22 cellular contexts compared by ENCODE assay signal in genomic region chr5:149012350-149012749, GRCh38. TPM values are rescaled to one million over a fixed set of nuclear protein-coding genes. Genes with fewer than 3 reads are reported as not detected.
"Had no signal": no experiment of that assay in that cellular context is flagged by ENCODE, and none has a peak within 500 bp of the region (broad histone marks: within the 10 kb centered on the region; RNA-seq: fewer than 3 reads in every experiment).

No MANE protein-coding gene starts in this region.

- FAIRE-seq: frontal cortex, kidney had no signal

- H3K9me3 ChIP-seq: esophagus squamous epithelium, right atrium auricular region, tibial nerve had no signal

- H3K4me3 ChIP-seq: esophagus squamous epithelium, hepatocyte, right atrium auricular region, smooth muscle cell, tibial nerve had no signal

- H3K27ac ChIP-seq: esophagus squamous epithelium, hepatocyte, right atrium auricular region, tibial nerve had no signal

- H2AFZ ChIP-seq: hepatocyte had no signal

- H3K79me2 ChIP-seq: hepatocyte had no signal

- ATAC-seq: activated CD8-positive, alpha-beta memory T cell treated with anti-CD3 and anti-CD28 coated beads, Interleukin-2, amount 10 ng/mL, durations not matched to agents 7 days and 5 days; activated CD8-positive, alpha-beta T cell treated with anti-CD3 and anti-CD28 coated beads, Interleukin-2, amount 10 ng/mL, durations not matched to agents 7 days and 5 days; activated naive CD8-positive, alpha-beta T cell treated with anti-CD3 and anti-CD28 coated beads, Interleukin-2, amount 50 U/mL, for 24 hours; left colon; naive thymus-derived CD8-positive, alpha-beta T cell; stimulated activated naive B cell treated with anti-CD40 and anti-IgM and Interleukin-4, amounts not matched to agents 10 μg/mL and 1 μg/mL and 100 μg/mL, for 72 hours; T-helper 17 cell had no signal

- H3K4me1 ChIP-seq: esophagus squamous epithelium, right atrium auricular region, tibial nerve had no signal

- DNase-seq: activated CD8-positive, alpha-beta memory T cell treated with anti-CD3 and anti-CD28 coated beads, Interleukin-2, amount 10 ng/mL, durations not matched to agents 7 days and 5 days; activated CD8-positive, alpha-beta T cell treated with anti-CD3 and anti-CD28 coated beads, Interleukin-2, amount 10 ng/mL, durations not matched to agents 7 days and 5 days; activated naive CD8-positive, alpha-beta T cell treated with anti-CD3 and anti-CD28 coated beads, Interleukin-2, amount 50 U/mL, for 24 hours; activated T-cell treated with anti-CD3 and anti-CD28 coated beads, Interleukin-2, amount 50 U/mL, for 48 hours; amygdala; central memory CD4-positive, alpha-beta T cell; esophagus squamous epithelium; glutamatergic neuron; immature natural killer cell; kidney; left colon; naive thymus-derived CD8-positive, alpha-beta T cell; stimulated activated CD4-positive, alpha-beta T cell treated with anti-CD3 and anti-CD28 coated beads, Interleukin-1b, Interleukin-23, amount 100 ng/mL, for 48 hours; stimulated activated naive B cell treated with anti-CD40 and anti-IgM and Interleukin-4, amounts not matched to agents 10 μg/mL and 1 μg/mL and 100 μg/mL, for 72 hours; T-helper 17 cell; T1000 had no signal

- H3K27me3 ChIP-seq: esophagus squamous epithelium, hepatocyte, right atrium auricular region, tibial nerve had no signal

- H3K4me2 ChIP-seq: hepatocyte, smooth muscle cell had no signal

- H3K36me3 ChIP-seq: esophagus squamous epithelium, right atrium auricular region had no signal

RNA-seq across cellular contexts. Expression of gene SH3TC2, which starts 50.5 kb away (rescaled TPM):
- total RNA-seq: activated CD8-positive, alpha-beta memory T cell treated with anti-CD3 and anti-CD28 coated beads, Interleukin-2, amount 10 ng/mL, durations not matched to agents 7 days and 5 days; activated CD8-positive, alpha-beta T cell treated with anti-CD3 and anti-CD28 coated beads, Interleukin-2, amount 10 ng/mL, durations not matched to agents 7 days and 5 days; activated T-helper 2 cell treated with anti-CD3 and anti-CD28 coated beads, Interferon-gamma antibody, Interleukin-2, Interleukin-4, amounts not matched to agents 10 μg/mL and 5 μg/mL and 100 μg/mL, durations not matched to agents 14 hours and 24 hours and 36 hours; naive thymus-derived CD8-positive, alpha-beta T cell had no signal
- polyA plus RNA-seq: naive thymus-derived CD8-positive, alpha-beta T cell had no signal
